Comparison of ENCODE assay signal across 16 cellular contexts in genomic region chr9:6927838-6928237, GRCh38.
DNase-seq lines count a peak whose midpoint lies in the region; ATAC-seq and TF ChIP-seq lines count a peak whose summit lies in the region.
"Had no signal": no experiment of that assay in that cellular context is flagged by ENCODE, and none has a peak within 500 bp of the region (broad histone marks: within the 10 kb centered on the region; RNA-seq: fewer than 3 reads in every experiment).

No MANE protein-coding gene starts in this region.

- peak overlapping the region; percentile 13 for H3K27ac Mint-ChIP-seq in activated naive CD8-positive, alpha-beta T cell
- H3K27ac Mint-ChIP-seq in activated naive CD8-positive, alpha-beta T cell treated with anti-CD3 and anti-CD28 coated beads for 36 hours: no peak overlapping the region
- H3K27ac Mint-ChIP-seq in GM23338: peak overlapping the region; percentile 11; the same call in 1 of the 2 replicates
- peak overlapping the region; percentile 3 for H3K27ac Mint-ChIP-seq in activated T-helper 2 cell treated with anti-CD3 and anti-CD28 coated beads, Interferon-gamma antibody, Interleukin-2, Interleukin-4, amounts not matched to agents 10 μg/mL and 5 μg/mL and 100 μg/mL, durations not matched to agents 14 hours and 24 hours and 36 hours
- H3K27ac Mint-ChIP-seq: CD4-positive, alpha-beta T cell; H9 had no signal

- H3K9me3 Mint-ChIP-seq in activated naive CD8-positive, alpha-beta T cell (ENCODE audit: low read depth): no peaks in the 10 kb centered on the region
- H3K9me3 Mint-ChIP-seq in activated naive CD8-positive, alpha-beta T cell treated with anti-CD3 and anti-CD28 coated beads for 36 hours: no peaks in the 10 kb centered on the region
- H3K9me3 Mint-ChIP-seq in GM23338: no peaks in the 10 kb centered on the region
- no peaks in the 10 kb centered on the region for H3K9me3 Mint-ChIP-seq in activated T-helper 2 cell treated with anti-CD3 and anti-CD28 coated beads, Interferon-gamma antibody, Interleukin-2, Interleukin-4, amounts not matched to agents 10 μg/mL and 5 μg/mL and 100 μg/mL, durations not matched to agents 14 hours and 24 hours and 36 hours
- H3K9me3 Mint-ChIP-seq: CD4-positive, alpha-beta T cell; H9 had no signal

- no peaks in the 10 kb centered on the region for H3K27me3 Mint-ChIP-seq in activated naive CD8-positive, alpha-beta T cell
- H3K27me3 Mint-ChIP-seq in activated naive CD8-positive, alpha-beta T cell treated with anti-CD3 and anti-CD28 coated beads for 36 hours: no peaks in the 10 kb centered on the region
- no peaks in the 10 kb centered on the region for H3K27me3 Mint-ChIP-seq in GM23338 (ENCODE audit: insufficient read depth, low read depth, poor library complexity)
- no peaks in the 10 kb centered on the region for H3K27me3 Mint-ChIP-seq in activated T-helper 2 cell treated with anti-CD3 and anti-CD28 coated beads, Interferon-gamma antibody, Interleukin-2, Interleukin-4, amounts not matched to agents 10 μg/mL and 5 μg/mL and 100 μg/mL, durations not matched to agents 14 hours and 24 hours and 36 hours (ENCODE audit: low read depth)
- H3K27me3 Mint-ChIP-seq: CD4-positive, alpha-beta T cell had no signal

- H3F3A ChIP-seq in GM23338 (replicated peaks; ENCODE audit: low read depth): no peaks in the 10 kb centered on the region

- H3K4me1 ChIP-seq in GM23338 (ENCODE audit: insufficient read depth) (0 out of 2 replicates have a peak, but pooled peaks cover 3% of the 10 kb centered on the region), right cardiac atrium (ENCODE audit: control insufficient read depth, insufficient read depth, low read length) (peaks cover 13% of the 10 kb centered on the region)

- no peaks in the 10 kb centered on the region for H3K9me3 ChIP-seq in right cardiac atrium (ENCODE audit: control insufficient read depth, low read length)
- H3K9me3 ChIP-seq: BLaER1 treated with 17β-estradiol and CSF1 and Interleukin-3, amounts not matched to agents 10 nM and 100 nM had no signal

- no peak overlapping the region for H3K4me2 ChIP-seq in GM23338
- H3K4me2 ChIP-seq: BLaER1 treated with 17β-estradiol and CSF1 and Interleukin-3, amounts not matched to agents 10 nM and 100 nM had no signal

- no peak overlapping the region for H3K4me3 ChIP-seq in GM23338
- no peak overlapping the region for H3K4me3 ChIP-seq in right cardiac atrium (ENCODE audit: low read length)
- H3K4me3 ChIP-seq: BLaER1 treated with 17β-estradiol and CSF1 and Interleukin-3, amounts not matched to agents 10 nM and 100 nM; GM12878; GM23248 had no signal

- H3K4me1 Mint-ChIP-seq in activated naive CD8-positive, alpha-beta T cell (ENCODE audit: low read depth): peaks cover 36% of the 10 kb centered on the region
- H3K4me1 Mint-ChIP-seq in activated naive CD8-positive, alpha-beta T cell treated with anti-CD3 and anti-CD28 coated beads for 36 hours: peaks cover 42% of the 10 kb centered on the region
- H3K4me1 Mint-ChIP-seq in GM23338: peaks cover 16% of the 10 kb centered on the region
- peaks cover 29% of the 10 kb centered on the region for H3K4me1 Mint-ChIP-seq in activated T-helper 2 cell treated with anti-CD3 and anti-CD28 coated beads, Interferon-gamma antibody, Interleukin-2, Interleukin-4, amounts not matched to agents 10 μg/mL and 5 μg/mL and 100 μg/mL, durations not matched to agents 14 hours and 24 hours and 36 hours (ENCODE audit: low read depth)

- peaks cover 12% of the 10 kb centered on the region for H3K36me3 Mint-ChIP-seq in activated naive CD8-positive, alpha-beta T cell
- H3K36me3 Mint-ChIP-seq in activated naive CD8-positive, alpha-beta T cell treated with anti-CD3 and anti-CD28 coated beads for 36 hours: peaks cover 17% of the 10 kb centered on the region
- no peaks in the 10 kb centered on the region for H3K36me3 Mint-ChIP-seq in GM23338 (ENCODE audit: low read depth)
- peaks cover 12% of the 10 kb centered on the region for H3K36me3 Mint-ChIP-seq in activated T-helper 2 cell treated with anti-CD3 and anti-CD28 coated beads, Interferon-gamma antibody, Interleukin-2, Interleukin-4, amounts not matched to agents 10 μg/mL and 5 μg/mL and 100 μg/mL, durations not matched to agents 14 hours and 24 hours and 36 hours (ENCODE audit: low read depth)

- H3K9me2 ChIP-seq in GM23338 (ENCODE audit: insufficient read depth): 0 out of 2 replicates have a peak, but pooled peaks cover 4% of the 10 kb centered on the region

- no peak overlapping the region for H2AFZ ChIP-seq in GM23338
- H2AFZ ChIP-seq: GM23248 had no signal

- H3K79me2 ChIP-seq in GM23338 (replicated peaks; ENCODE audit: insufficient read depth): peaks cover 5% of the 10 kb centered on the region; the same call in 1 of the 2 replicates

- no peak overlapping the region for H3K4me3 Mint-ChIP-seq in activated naive CD8-positive, alpha-beta T cell
- H3K4me3 Mint-ChIP-seq in activated naive CD8-positive, alpha-beta T cell treated with anti-CD3 and anti-CD28 coated beads for 36 hours: no peak overlapping the region
- H3K4me3 Mint-ChIP-seq in GM23338: no peak overlapping the region
- no peak overlapping the region for H3K4me3 Mint-ChIP-seq in activated T-helper 2 cell treated with anti-CD3 and anti-CD28 coated beads, Interferon-gamma antibody, Interleukin-2, Interleukin-4, amounts not matched to agents 10 μg/mL and 5 μg/mL and 100 μg/mL, durations not matched to agents 14 hours and 24 hours and 36 hours (ENCODE audit: low read depth)
- H3K4me3 Mint-ChIP-seq: CD4-positive, alpha-beta T cell; H9 had no signal

- H4K20me1 ChIP-seq in GM23338 (replicated peaks; ENCODE audit: insufficient read depth): peaks cover 2% of the 10 kb centered on the region; the same call in 1 of the 2 replicates

- no peak for DNase-seq in activated naive CD8-positive, alpha-beta T cell treated with anti-CD3 and anti-CD28 coated beads for 36 hours
- DNase-seq in GM23338 (ENCODE audit: low spot score) (no peak), right cardiac atrium (no peak), NCI-H1092 (lab: John Stamatoyannopoulos, UW) (no peak)
- no peak for DNase-seq in activated T-helper 2 cell treated with anti-CD3 and anti-CD28 coated beads, Interferon-gamma antibody, Interleukin-2, Interleukin-4, amounts not matched to agents 10 μg/mL and 5 μg/mL and 100 μg/mL, durations not matched to agents 14 hours and 24 hours and 36 hours (ENCODE audit: low spot score)
- DNase-seq: ACHN; Calu3; CD4-positive, alpha-beta T cell; DMS 273 treated with DMSO at 0.1 percent for 48 hours; GM23248; H9 had no signal

- no peak for ATAC-seq in GM23338
- peak; percentile 23 to 44 for ATAC-seq in right cardiac atrium
- ATAC-seq in HG03135 (IDR thresholded peaks at IDR 0.05; ENCODE audit: unreplicated experiment): no peak
- ATAC-seq in GM21390 (IDR thresholded peaks at IDR 0.05; ENCODE audit: unreplicated experiment): no peak
- ATAC-seq: GM12878 had no signal

- intact Hi-C loops in activated T-helper 2 cell treated with anti-CD3 and anti-CD28 coated beads, Interferon-gamma antibody, Interleukin-2, Interleukin-4, amounts not matched to agents 10 μg/mL and 5 μg/mL and 100 μg/mL, durations not matched to agents 14 hours and 24 hours and 36 hours (cut with micrococcal nuclease): loop anchor here (10.0 kb wide), 1 partner anchor 47 kb away; no protein-coding TSS in a partner anchor
- intact Hi-C loops in right cardiac atrium (cut with DNase I): loop anchor here in 1 of 4 donors (10.0 kb wide), 1 partner anchor 77 kb away; no protein-coding TSS in a partner anchor

- H3K36me3 ChIP-seq in GM23338 (ENCODE audit: insufficient read depth): no peaks in the 10 kb centered on the region

- 58% methylated on average over 1 of the region's 1 CpG for WGBS in right cardiac atrium

- TF ChIP-seq CTCF in GM23338 (conservative IDR thresholded peaks at IDR 0.05; ENCODE audit: low read depth in 2 of 2): no peak

- no peaks in the 10 kb centered on the region for H3K27me3 ChIP-seq in GM23338 (ENCODE audit: insufficient read depth)
- no peaks in the 10 kb centered on the region for H3K27me3 ChIP-seq in right cardiac atrium (ENCODE audit: control insufficient read depth, insufficient read depth)
- H3K27me3 ChIP-seq: BLaER1 treated with 17β-estradiol and CSF1 and Interleukin-3, amounts not matched to agents 10 nM and 100 nM had no signal

- H3K27ac ChIP-seq in GM23338 (ENCODE audit: low read depth): peak overlapping the region; percentile 20; the same call in 1 of the 2 replicates
- H3K27ac ChIP-seq in right cardiac atrium (ENCODE audit: low read length): no peak overlapping the region
- H3K27ac ChIP-seq: BLaER1 treated with 17β-estradiol and CSF1 and Interleukin-3, amounts not matched to agents 10 nM and 100 nM; GM23248 had no signal

TF ChIP-seq in GM23338, 12 proteins besides CTCF, POLR2A, EP300 and RAD21 (continues in another document):
- TF ChIP-seq JUNB (IDR thresholded peaks at IDR 0.05; ENCODE audit: unreplicated experiment) (no peak), EZH2phosphoT487 (IDR thresholded peaks at IDR 0.05; ENCODE audit: unreplicated experiment) (no peak), ZNF114 (CRISPR knock-in tag; IDR thresholded peaks at IDR 0.05) (no peak), REST (IDR thresholded peaks at IDR 0.05; ENCODE audit: unreplicated experiment) (no peak)

Comparison
In these comparisons a context has a peak if more than half of its experiments do, and no peak if none do; other contexts are left out.
1. ATAC-seq: peak in right cardiac atrium (2 of 2); none in GM23338 (single experiment), HG03135 (single experiment) and GM21390 (single experiment).